ENCODE assay signal across 8 cellular contexts in genomic region chr20:62143118-62143975, GRCh38. TPM values are rescaled to one million over a fixed set of nuclear protein-coding genes. Genes with fewer than 3 reads are reported as not detected.
DNase-seq lines count a peak whose midpoint lies in the region; ATAC-seq and TF ChIP-seq lines count a peak whose summit lies in the region.

Gene PSMA7, minus strand, starts transcription at chr20:62143394. Its CDS starts 91 bp downstream, at chr20:62143303.
Gene SS18L1, plus strand, starts transcription at chr20:62143769. Its CDS starts 52 bp downstream, at chr20:62143821.

- peak within 1 kb of the TSS; percentile 75 for H3K9ac ChIP-seq in OCI-LY3 (ENCODE audit: low read length)

- H3K4me1 ChIP-seq in OCI-LY3 (ENCODE audit: low read length): peaks cover 19% of the 10 kb centered on the region
- peaks cover 12 to 26% of the 10 kb centered on the region in 2 donors for H3K4me1 ChIP-seq in muscle layer of duodenum (ENCODE audit: control insufficient read depth in 1 of 2, insufficient read depth in 2 of 2, low read length in 2 of 2)

- H3K36me3 ChIP-seq in OCI-LY3 (replicated peaks; ENCODE audit: low read depth, low read length) (peaks cover 34% of the 10 kb centered on the region), muscle layer of duodenum (ENCODE audit: control insufficient read depth in 1 of 2, insufficient read depth in 2 of 2, low read length in 2 of 2) (peaks cover 21 to 22% of the 10 kb centered on the region in 2 donors)

- no peaks in the 10 kb centered on the region for H3K27me3 ChIP-seq in OCI-LY3 (ENCODE audit: low read depth, low read length)
- no peaks in the 10 kb centered on the region for H3K27me3 ChIP-seq in muscle layer of duodenum (ENCODE audit: low read depth, low read length)

- no peak within 1 kb of the TSS for H2AFZ ChIP-seq in OCI-LY3 (ENCODE audit: low read depth, low read length)

- no peak for TF ChIP-seq CTCF in OCI-LY3 (IDR thresholded peaks at IDR 0.05; ENCODE audit: low read depth, low read length)

- H3K27ac ChIP-seq in OCI-LY3 (ENCODE audit: low read length) (peak within 1 kb of the TSS; percentile 70), muscle layer of duodenum (ENCODE audit: low read length) (peak within 1 kb of the TSS; percentile 82)

- peaks cover 68% of the 10 kb centered on the region for H4K20me1 ChIP-seq in OCI-LY3 (ENCODE audit: insufficient read depth, low read length)

- H3K79me2 ChIP-seq in OCI-LY3 (ENCODE audit: low read length): peaks cover 95% of the 10 kb centered on the region

- ATAC-seq in GM19455 (IDR thresholded peaks at IDR 0.05; ENCODE audit: unreplicated experiment) (peak; percentile 65), esophagus mucosa (peak; percentile 87)

- peak within 1 kb of the TSS; percentile 98 for H3K4me2 ChIP-seq in OCI-LY3 (ENCODE audit: low read length)

- no peaks in the 10 kb centered on the region for H3K9me3 ChIP-seq in OCI-LY3 (ENCODE audit: insufficient read depth, low read length)
- no peaks in the 10 kb centered on the region for H3K9me3 ChIP-seq in muscle layer of duodenum (ENCODE audit: control insufficient read depth in 1 of 2, low read length in 2 of 2)

- peak; percentile 83 for DNase-seq in COLO829 (ENCODE audit: low spot score)
- DNase-seq in HK-2 (ENCODE audit: unreplicated experiment): peak; percentile 86
- peak; percentile 85 for DNase-seq in activated T-cell treated with anti-CD3 and anti-CD28 coated beads for 48 hours (ENCODE audit: low read depth)
- DNase-seq in stimulated activated CD8-positive, alpha-beta memory T cell treated with anti-CD3 and anti-CD28 coated beads, Interleukin-7, amount 100 ng/mL, for 24 hours (ENCODE audit: low read depth): peak; percentile 61

- H3K4me3 ChIP-seq in OCI-LY3 (ENCODE audit: low read length) (peak within 1 kb of the TSS; percentile 84), muscle layer of duodenum (ENCODE audit: low read depth in 1 of 2, low read length in 2 of 2) (peak within 1 kb of the TSS; percentile 77 to 88)

RNA-seq across cellular contexts. Expression of gene PSMA7, which starts in this region (rescaled TPM):
- total RNA-seq in esophagus mucosa: 177 TPM

RNA-seq across cellular contexts. Expression of gene SS18L1, which starts in this region (rescaled TPM):
- total RNA-seq in esophagus mucosa: 6.9 TPM

Comparison
In these comparisons a context has a peak if more than half of its experiments do, and no peak if none do; other contexts are left out.
1. Peak in every context shown above with its lines: DNase-seq, ATAC-seq, H3K4me3 ChIP-seq and H3K27ac ChIP-seq.